Comparison of ENCODE assay signal across 18 cellular contexts in genomic region chr5:117488976-117489500, GRCh38.
DNase-seq lines count a peak whose midpoint lies in the region; ATAC-seq and TF ChIP-seq lines count a peak whose summit lies in the region.
"Had no signal": no experiment of that assay in that cellular context is flagged by ENCODE, and none has a peak within 500 bp of the region (broad histone marks: within the 10 kb centered on the region; RNA-seq: fewer than 3 reads in every experiment).

No MANE protein-coding gene starts in this region.

- no peak overlapping the region for H3K27ac Mint-ChIP-seq in endothelial cell (ENCODE audit: unreplicated experiment)

- no peak overlapping the region for H3K4me3 Mint-ChIP-seq in endothelial cell (ENCODE audit: unreplicated experiment)

- H3K27me3 Mint-ChIP-seq in endothelial cell (ENCODE audit: unreplicated experiment) = peaks cover 2% of the 10 kb centered on the region

- intact Hi-C loops in posterior cingulate gyrus (cut with DNase I) = no loop called here

- H3K36me3 Mint-ChIP-seq in endothelial cell (ENCODE audit: low read depth, unreplicated experiment) = no peaks in the 10 kb centered on the region

- no peaks in the 10 kb centered on the region for H3K9me3 Mint-ChIP-seq in endothelial cell (ENCODE audit: unreplicated experiment)

- DNase-seq in DMS153 treated with DMSO at 0.1 percent for 48 hours (lab: John Stamatoyannopoulos, UW; ENCODE audit: unreplicated experiment) = peak; percentile 15
- DNase-seq in NCI-H1105 treated with DMSO at 0.1 percent for 48 hours (lab: John Stamatoyannopoulos, UW) = peak; percentile 81
- DNase-seq in NCI-H510A treated with DMSO at 0.1 percent for 48 hours (lab: John Stamatoyannopoulos, UW) = peak; percentile 76
- DNase-seq in fibroblast of peridontal ligament (ENCODE audit: extremely low read depth) = peak; percentile 57
- DNase-seq in posterior cingulate gyrus = no peak
- DNase-seq in nucleus accumbens (lab: John Stamatoyannopoulos, UW) = no peak
- no peak for DNase-seq in endothelial cell (ENCODE audit: low spot score)
- DNase-seq: ACHN; activated CD4-positive, alpha-beta T cell treated with anti-CD3 and anti-CD28 coated beads for 48 hours; activated CD8-positive, alpha-beta memory T cell treated with anti-CD3 and anti-CD28 coated beads, Interleukin-2, amount 50 U/mL, for 48 hours; activated gamma-delta T cell; aorta; cerebellar nuclear complex; left lung; spleen; stimulated activated CD8-positive, alpha-beta memory T cell treated with anti-CD3 and anti-CD28 coated beads, Interleukin-4, amount 100 ng/mL, for 48 hours had no signal

- no peak for TF ChIP-seq CTCF in endothelial cell (IDR thresholded peaks at IDR 0.05; ENCODE audit: unreplicated experiment)

- no peaks in the 10 kb centered on the region for H3K4me1 Mint-ChIP-seq in endothelial cell (ENCODE audit: unreplicated experiment)

- ATAC-seq in HG02981 (IDR thresholded peaks at IDR 0.05; ENCODE audit: unreplicated experiment) = no peak
- ATAC-seq: left lung, Right ventricle myocardium inferior had no signal

Comparison
In these comparisons a context has a peak if more than half of its experiments do, and no peak if none do; other contexts are left out.
1. DNase-seq: peak in DMS153 treated with DMSO at 0.1 percent for 48 hours (single experiment), NCI-H1105 treated with DMSO at 0.1 percent for 48 hours (single experiment), NCI-H510A treated with DMSO at 0.1 percent for 48 hours (single experiment) and fibroblast of peridontal ligament (single experiment); none in posterior cingulate gyrus (0 of 10), nucleus accumbens (0 of 56) and endothelial cell (single experiment).